Comparison of ENCODE assay signal across 13 cellular contexts in genomic region chr10:100362570-100363496, GRCh38. TPM values are rescaled to one million over a fixed set of nuclear protein-coding genes. Genes with fewer than 3 reads are reported as not detected.
DNase-seq lines count a peak whose midpoint lies in the region; ATAC-seq, FAIRE-seq and TF ChIP-seq lines count a peak whose summit lies in the region.
"Had no signal": no experiment of that assay in that cellular context is flagged by ENCODE, and none has a peak within 500 bp of the region (broad histone marks: within the 10 kb centered on the region; RNA-seq: fewer than 3 reads in every experiment).

No MANE protein-coding gene starts in this region.

- H3K9me3 ChIP-seq in right cardiac atrium (ENCODE audit: control insufficient read depth, low read length) (no peaks in the 10 kb centered on the region), heart left ventricle (no peaks in the 10 kb centered on the region)
- H3K9me3 ChIP-seq: BE2C, pancreas had no signal

- no peaks in the 10 kb centered on the region for H3K27me3 ChIP-seq in right cardiac atrium (ENCODE audit: control insufficient read depth, insufficient read depth)
- H3K27me3 ChIP-seq in heart left ventricle, result no peaks in the 10 kb centered on the region
- H3K27me3 ChIP-seq: BE2C, pancreas had no signal

- FAIRE-seq in RCC 7860 (lab: Jason Lieb, UNC), result no peak
- FAIRE-seq: colon, pancreas had no signal

- intact Hi-C loops in right cardiac atrium (cut with DNase I), result no loop called here
- intact Hi-C loops in heart left ventricle (cut with DNase I), result no loop called here

- no peaks in the 10 kb centered on the region for H3K36me3 ChIP-seq in heart left ventricle
- H3K36me3 ChIP-seq: pancreas had no signal

- TF ChIP-seq CTCF in heart left ventricle (IDR thresholded peaks at IDR 0.05) (no peak), nephron progenitor cell (IDR thresholded peaks at IDR 0.05) (no peak)

- peak overlapping the region; percentile 72 for H3K27ac Mint-ChIP-seq in nephron progenitor cell

- 50% methylated on average over 6 of the region's 6 CpGs for WGBS in right cardiac atrium
- WGBS in heart left ventricle, 4 donors, result 62 to 80% (median 72%) methylated on average over 6 of the region's 6 CpGs

- peaks cover 64% of the 10 kb centered on the region for H3K36me3 Mint-ChIP-seq in nephron progenitor cell (ENCODE audit: low read depth)

- H3K27me3 Mint-ChIP-seq in nephron progenitor cell (ENCODE audit: low read depth, poor library complexity), result no peaks in the 10 kb centered on the region

- no peak for TF ChIP-seq POLR2A in heart left ventricle (IDR thresholded peaks at IDR 0.05)

- H3K27ac ChIP-seq in right cardiac atrium (ENCODE audit: low read length), result peak overlapping the region; percentile 13
- peak overlapping the region in 1 of 12 donors; percentile 11 for H3K27ac ChIP-seq in heart left ventricle
- peak overlapping the region; percentile 60 for H3K27ac ChIP-seq in cingulate gyrus (ENCODE audit: low read depth, low read length)
- H3K27ac ChIP-seq: pancreas had no signal

- H3K4me1 ChIP-seq in right cardiac atrium (ENCODE audit: control insufficient read depth, insufficient read depth, low read length), result peaks cover 15% of the 10 kb centered on the region
- H3K4me1 ChIP-seq in heart left ventricle, result peaks cover 0 to 32% (median 21%) of the 10 kb centered on the region in 12 donors

- ATAC-seq in right cardiac atrium (no peak), heart left ventricle (no peak), GM21515 (IDR thresholded peaks at IDR 0.05; ENCODE audit: unreplicated experiment) (no peak), GM18868 (IDR thresholded peaks at IDR 0.05; ENCODE audit: unreplicated experiment) (no peak)
- ATAC-seq: pancreas had no signal

- no peak overlapping the region for H3K4me3 ChIP-seq in right cardiac atrium (ENCODE audit: low read length)
- no peak overlapping the region for H3K4me3 ChIP-seq in heart left ventricle
- H3K4me3 ChIP-seq: pancreas had no signal

- H3K4me1 Mint-ChIP-seq in nephron progenitor cell, result peaks cover 66% of the 10 kb centered on the region

- H3K4me3 Mint-ChIP-seq in nephron progenitor cell, result no peak overlapping the region

- DNase-seq in right cardiac atrium (no peak), heart left ventricle (no peak), nephron progenitor cell (no peak), RCC 7860 (ENCODE audit: low spot score) (no peak), NCI-H1930 (lab: John Stamatoyannopoulos, UW) (no peak)
- DNase-seq: BE2C, kidney glomerular epithelial cell, NCI-H2029, pancreas had no signal

- no peaks in the 10 kb centered on the region for H3K9me3 Mint-ChIP-seq in nephron progenitor cell

RNA-seq across cellular contexts. Expression of gene SCD, which starts 15.8 kb away (rescaled TPM):
- total RNA-seq in right cardiac atrium, result 10 to 100 TPM; 12.2 to 45.4 (median 23.4) TPM
- polyA plus RNA-seq in right cardiac atrium, result 116 TPM
- total RNA-seq in heart left ventricle, result 100 to 1,000 TPM in 1 of 9 donors, 10 to 100 TPM in 2, 1 to 10 TPM in 6; 2.3 to 216 (median 4.9) TPM
- 10 to 100 TPM; 16.8 to 66.9 TPM for polyA plus RNA-seq in heart left ventricle

RNA-seq across cellular contexts. Expression of gene PKD2L1, which starts 32.8 kb away (rescaled TPM):
- total RNA-seq in right cardiac atrium (not detected), heart left ventricle (not detected)
- polyA plus RNA-seq in right cardiac atrium (not detected), heart left ventricle (not detected)
- total RNA-seq: pancreas had no signal
